Comparison of ENCODE assay signal across 8 cellular contexts in genomic region chr21:16308269-16308668, GRCh38.
A peak's percentile ranks its signal among the peaks of the same experiment; 100 is the strongest.
DNase-seq lines count a peak whose midpoint lies in the region; ATAC-seq lines count a peak whose summit lies in the region.

No MANE protein-coding gene starts in this region.

- H3K4me3 ChIP-seq in skeletal muscle satellite cell (ENCODE audit: low read length): peak overlapping the region; percentile 70

- H3K36me3 ChIP-seq in skeletal muscle satellite cell (ENCODE audit: insufficient read depth, low read length): no peaks in the 10 kb centered on the region

- peaks cover 7% of the 10 kb centered on the region for H3K4me1 ChIP-seq in skeletal muscle satellite cell (ENCODE audit: control insufficient read depth, insufficient read depth, low read length)

- H3K27me3 ChIP-seq in skeletal muscle satellite cell (ENCODE audit: control insufficient read depth, insufficient read depth, low read length): no peaks in the 10 kb centered on the region

- ATAC-seq in GM19468 (IDR thresholded peaks at IDR 0.05; ENCODE audit: extremely low read depth, unreplicated experiment) (peak; percentile 68), HG02981 (IDR thresholded peaks at IDR 0.05; ENCODE audit: unreplicated experiment) (no peak)

- peak overlapping the region; percentile 80 for H3K9ac ChIP-seq in skeletal muscle satellite cell (ENCODE audit: low read depth, low read length)

- peak overlapping the region; percentile 90 for H3K4me2 ChIP-seq in skeletal muscle satellite cell (ENCODE audit: low read length)

- peak; percentile 3 for DNase-seq in NCI-H1105 (lab: John Stamatoyannopoulos, UW)
- peak; percentile 4 for DNase-seq in fibroblast of gingiva (ENCODE audit: low read depth)
- no peak for DNase-seq in mesenteric fat pad (ENCODE audit: low spot score)
- DNase-seq in NCI-H2081 treated with DMSO at 0.1 percent for 48 hours (lab: John Stamatoyannopoulos, UW): no peak
- DNase-seq in activated gamma-delta T cell (lab: John Stamatoyannopoulos, UW): no peak

- H3K9me3 ChIP-seq in skeletal muscle satellite cell (replicated peaks; ENCODE audit: low read length): no peaks in the 10 kb centered on the region

Comparison
In these comparisons a context has a peak if more than half of its experiments do, and no peak if none do; other contexts are left out.
1. DNase-seq: peak in NCI-H1105 (single experiment) and fibroblast of gingiva (single experiment); none in mesenteric fat pad (single experiment), NCI-H2081 treated with DMSO at 0.1 percent for 48 hours (single experiment) and activated gamma-delta T cell (single experiment).